In genomic region chr4:151325320-151326246, GRCh38 we compare ENCODE assay signal across 9 cellular contexts. TPM values are rescaled to one million over a fixed set of nuclear protein-coding genes. Genes with fewer than 3 reads are reported as not detected.
DNase-seq lines count a peak whose midpoint lies in the region; ATAC-seq, FAIRE-seq and TF ChIP-seq lines count a peak whose summit lies in the region.
"Had no signal": no experiment of that assay in that cellular context is flagged by ENCODE, and none has a peak within 500 bp of the region (broad histone marks: within the 10 kb centered on the region; RNA-seq: fewer than 3 reads in every experiment).

TSS of gene SH3D19 (minus strand) at chr4:151325605. CDS start at chr4:151325352, 253 bp downstream.

- no peak for TF ChIP-seq CTCF in A549 (IDR thresholded peaks at IDR 0.05)
- TF ChIP-seq CTCF in RWPE2 (IDR thresholded peaks at IDR 0.05; ENCODE audit: poor library complexity, severe bottlenecking), result no peak
- no peak for TF ChIP-seq CTCF in left lung (IDR thresholded peaks at IDR 0.05)

- peak within 1 kb of the TSS; percentile 80 to 96 for H3K27ac ChIP-seq in A549
- H3K27ac ChIP-seq in RWPE2 (ENCODE audit: poor library complexity, severe bottlenecking), result peak within 1 kb of the TSS; percentile 77
- H3K27ac ChIP-seq in ectodermal cell (ENCODE audit: insufficient read depth, low read depth, low read length, poor library complexity, severe bottlenecking), result peak within 1 kb of the TSS; percentile 85
- H3K27ac ChIP-seq in left lung, result peak within 1 kb of the TSS; percentile 89
- H3K27ac ChIP-seq: neutrophil had no signal

- CTCF ChIA-PET in A549 (lab: Yijun Ruan, JAX), result interaction anchor here (0.6 to 1.3 kb wide), 5 partner anchors 9 to 366 kb away, joined by 3 to 4 read pairs (median 3); no protein-coding TSS in a partner anchor

- TF ChIP-seq POLR2A in A549 (IDR thresholded peaks at IDR 0.05; ENCODE audit: low read length), result peak; percentile 52

- peak within 1 kb of the TSS; percentile 79 for H3K4me2 ChIP-seq in A549

- peak within 1 kb of the TSS; percentile 81 to 85 for H3K4me3 Mint-ChIP-seq in stimulated activated naive CD8-positive, alpha-beta T cell treated with anti-CD3 and anti-CD28 coated beads, Interleukin-15, amount 100 ng/mL, for 72 hours

- peak within 1 kb of the TSS; percentile 76 for H3K4me3 ChIP-seq in A549
- peak within 1 kb of the TSS; percentile 83 for H3K4me3 ChIP-seq in RWPE2 (ENCODE audit: severe bottlenecking)
- peak within 1 kb of the TSS; percentile 72 for H3K4me3 ChIP-seq in ectodermal cell (ENCODE audit: insufficient read depth, low read depth, low read length)
- H3K4me3 ChIP-seq in left lung, result peak within 1 kb of the TSS; percentile 46 to 59

- peak; percentile 61 to 84 for DNase-seq in A549 (ENCODE audit: low read depth in 1 of 2, low spot score in 1 of 2)
- peak; percentile 74 for DNase-seq in H4 (ENCODE audit: low spot score)
- DNase-seq in RWPE2 (ENCODE audit: low spot score), result peak; percentile 73
- peak; percentile 85 to 90 for DNase-seq in left lung
- peak in 1 of 2 donors; percentile 3 for DNase-seq in stimulated activated naive CD8-positive, alpha-beta T cell treated with anti-CD3 and anti-CD28 coated beads, Interleukin-15, amount 100 ng/mL, for 72 hours

- H3K4me1 ChIP-seq in A549 (peaks cover 43% of the 10 kb centered on the region), RWPE2 (ENCODE audit: insufficient read depth, poor library complexity, severe bottlenecking) (peaks cover 34% of the 10 kb centered on the region), ectodermal cell (ENCODE audit: control insufficient read depth, insufficient read depth, low read length) (peaks cover 10% of the 10 kb centered on the region), left lung (peaks cover 7 to 8% of the 10 kb centered on the region in 2 donors)

- ATAC-seq in A549 (peak; percentile 88 to 96), RWPE2 (ENCODE audit: low read depth) (peak; percentile 76), left lung (peak; percentile 96), GM18868 (IDR thresholded peaks at IDR 0.05; ENCODE audit: unreplicated experiment) (no peak), GM18502 (IDR thresholded peaks at IDR 0.05; ENCODE audit: poor library complexity, unreplicated experiment) (no peak)
- ATAC-seq in stimulated activated naive CD8-positive, alpha-beta T cell treated with anti-CD3 and anti-CD28 coated beads, Interleukin-15, amount 100 ng/mL, for 72 hours, result peak; percentile 43

- H3K27me3 ChIP-seq in RWPE2 (ENCODE audit: insufficient read depth, poor library complexity, severe bottlenecking) (no peaks in the 10 kb centered on the region), ectodermal cell (ENCODE audit: control insufficient read depth, insufficient read depth, low read length, poor library complexity, severe bottlenecking) (peaks cover 10% of the 10 kb centered on the region), left lung (peaks cover 0 to 46% of the 10 kb centered on the region in 2 donors)

- H3K27ac Mint-ChIP-seq in stimulated activated naive CD8-positive, alpha-beta T cell treated with anti-CD3 and anti-CD28 coated beads, Interleukin-15, amount 100 ng/mL, for 72 hours, result no peak within 1 kb of the TSS

- peaks cover 8% of the 10 kb centered on the region for H3K4me1 Mint-ChIP-seq in stimulated activated naive CD8-positive, alpha-beta T cell treated with anti-CD3 and anti-CD28 coated beads, Interleukin-15, amount 100 ng/mL, for 72 hours

- H3K9me3 ChIP-seq in A549 (no peaks in the 10 kb centered on the region), RWPE2 (ENCODE audit: severe bottlenecking) (no peaks in the 10 kb centered on the region), ectodermal cell (ENCODE audit: control insufficient read depth, low read length) (no peaks in the 10 kb centered on the region), left lung (no peaks in the 10 kb centered on the region)
- H3K9me3 ChIP-seq: neutrophil had no signal

- peaks cover 65% of the 10 kb centered on the region for H3K27me3 Mint-ChIP-seq in stimulated activated naive CD8-positive, alpha-beta T cell treated with anti-CD3 and anti-CD28 coated beads, Interleukin-15, amount 100 ng/mL, for 72 hours

- peaks cover 0 to under 1% of the 10 kb centered on the region in 2 donors for H3K9me3 Mint-ChIP-seq in stimulated activated naive CD8-positive, alpha-beta T cell treated with anti-CD3 and anti-CD28 coated beads, Interleukin-15, amount 100 ng/mL, for 72 hours

- WGBS in A549 (ENCODE audit: missing lambda C conversion rate), result 7% methylated on average over 23 of the region's 66 CpGs
- 8% methylated on average over 64 to 66 of the region's 66 CpGs for WGBS in ectodermal cell, 2 experiments

- no peak for TF ChIP-seq EP300 in A549 (IDR thresholded peaks at IDR 0.05)

- FAIRE-seq in A549 (lab: Jason Lieb, UNC), result no peak

- H3K36me3 ChIP-seq in RWPE2 (ENCODE audit: low read depth), result 0 out of 2 replicates have a peak, but pooled peaks cover 3% of the 10 kb centered on the region
- no peaks in the 10 kb centered on the region for H3K36me3 ChIP-seq in ectodermal cell (ENCODE audit: control insufficient read depth, insufficient read depth, low read length)
- H3K36me3 ChIP-seq in left lung, result no peaks in the 10 kb centered on the region
- H3K36me3 ChIP-seq: neutrophil had no signal

- intact Hi-C loops in left lung (cut with DNase I), result no loop called here

- POLR2A ChIA-PET in A549 (lab: Yijun Ruan, JAX), result interaction anchor here (0.6 to 2.0 kb wide), 4 partner anchors 9 to 141 kb away, joined by 3 to 15 read pairs (median 4); no protein-coding TSS in a partner anchor

- no peak for TF ChIP-seq RAD21 in A549 (conservative IDR thresholded peaks at IDR 0.05 in 1 of 2, IDR thresholded peaks at IDR 0.05 in 1 of 2)

TF ChIP-seq in A549, 52 proteins besides CTCF, POLR2A, EP300 and RAD21:
- TF ChIP-seq RNF2 (IDR thresholded peaks at IDR 0.05; ENCODE audit: borderline replicate concordance, low read depth) (no peak), CHD2 (IDR thresholded peaks at IDR 0.05; ENCODE audit: low read length, partially characterized antibody) (no peak), ZNF302 (CRISPR knock-in tag; IDR thresholded peaks at IDR 0.05) (no peak), JUN (IDR thresholded peaks at IDR 0.05) (peak in 1 of 2 experiments; percentile 52; a peak in 2 of 5 replicates), MAX (IDR thresholded peaks at IDR 0.05) (peak; percentile 51; the same call in 1 of the 2 replicates)
TF ChIP-seq in A549: peak in this region for 2.

RNA-seq across cellular contexts. Expression of gene SH3D19, which starts in this region (rescaled TPM):
- polyA plus RNA-seq in A549 (2011; rRNA removed) (22.9 and 23.1 TPM in 2 replicates), A549 (2017; fragmentation: RNase III; extraction: RNeasy Plus Mini Kit Qiagen cat#74134 plus additional on column Dnase treatment) (14.0 to 16.2 TPM (median 15.3 TPM) in 3 replicates)
- polyA plus RNA-seq in A549 (2012; cell fraction: cytosol; rRNA removed), result 4.0 and 5.2 TPM in 2 replicates
- polyA plus RNA-seq in A549 (2012; cell fraction: nucleus; rRNA removed), result 2.5 and 4.4 TPM in 2 replicates
- 14.6 and 21.0 TPM in 2 replicates for polyA minus RNA-seq in A549 (2011; rRNA and poly(A)+ RNA removed)
- 4.4 and 8.6 TPM in 2 replicates for total RNA-seq in H4 (2014; rRNA removed; shearing (Covaris generic))
- polyA plus RNA-seq in ectodermal cell (2013, experiment 1 of 4), result 35.6 TPM
- polyA plus RNA-seq in ectodermal cell (2013, experiment 2 of 4), result 38.5 TPM
- 20.9 TPM for polyA plus RNA-seq in ectodermal cell (2013, experiment 3 of 4)
- polyA plus RNA-seq in ectodermal cell (2013, experiment 4 of 4), result 24.0 TPM
- 100 to 1,000 TPM in 1 of 2 donors, 10 to 100 TPM in 1; 84.6 to 114 TPM for total RNA-seq in left lung

Comparison
In these comparisons a context has a peak if more than half of its experiments do, and no peak if none do; other contexts are left out.
1. ATAC-seq: peak in A549 (2 of 2), RWPE2 (single experiment), left lung (single experiment) and stimulated activated naive CD8-positive, alpha-beta T cell treated with anti-CD3 and anti-CD28 coated beads, Interleukin-15, amount 100 ng/mL, for 72 hours (single experiment); none in GM18868 (single experiment) and GM18502 (single experiment).
2. Peak in every context shown above with its lines, with median percentiles within 50 percentile points of each other: H3K27ac ChIP-seq and H3K4me3 ChIP-seq.